In genomic region chr6:30101423-30101938, GRCh38 we compare ENCODE assay signal across 8 cellular contexts. TPM values are rescaled to one million over a fixed set of nuclear protein-coding genes. Genes with fewer than 3 reads are reported as not detected.
DNase-seq lines count a peak whose midpoint lies in the region; ATAC-seq and TF ChIP-seq lines count a peak whose summit lies in the region.

No MANE protein-coding gene starts in this region.

- H3K4me1 ChIP-seq in ES-I3 (ENCODE audit: insufficient read depth, low read length) (0 out of 2 replicates have a peak, but pooled peaks cover 5% of the 10 kb centered on the region), RWPE2 (ENCODE audit: insufficient read depth, poor library complexity, severe bottlenecking) (peaks cover 12% of the 10 kb centered on the region)

- H3K4me3 ChIP-seq in RWPE2 (ENCODE audit: severe bottlenecking) = peak overlapping the region; percentile 23
- H3K4me3 ChIP-seq in epithelial cell of esophagus (ENCODE audit: low read length) = peak overlapping the region; percentile 56

- H3K4me3 Mint-ChIP-seq in natural killer cell treated with Interleukin-12 subunit alpha and Interleukin-12 subunit beta and Interleukin-15 and Interleukin-18, amount 100 ng/mL, for 72 hours = peak overlapping the region; percentile 79

- H3K9me3 ChIP-seq in ES-I3 (ENCODE audit: control insufficient read depth, insufficient read depth, low read length) (no peaks in the 10 kb centered on the region), RWPE2 (ENCODE audit: severe bottlenecking) (no peaks in the 10 kb centered on the region)

- H3K9ac ChIP-seq in ES-I3 (ENCODE audit: low read depth, low read length) = peak overlapping the region; percentile 40; the same call in 1 of the 2 replicates

- H3K27ac ChIP-seq in RWPE2 (ENCODE audit: poor library complexity, severe bottlenecking) = peak overlapping the region; percentile 40

- no peaks in the 10 kb centered on the region for H3K36me3 Mint-ChIP-seq in natural killer cell treated with Interleukin-12 subunit alpha and Interleukin-12 subunit beta and Interleukin-15 and Interleukin-18, amount 100 ng/mL, for 72 hours

- no peak overlapping the region for H3K27ac Mint-ChIP-seq in natural killer cell treated with Interleukin-12 subunit alpha and Interleukin-12 subunit beta and Interleukin-15 and Interleukin-18, amount 100 ng/mL, for 72 hours

- H3K36me3 ChIP-seq in ES-I3 (ENCODE audit: insufficient read depth, low read length) = no peaks in the 10 kb centered on the region
- H3K36me3 ChIP-seq in RWPE2 (ENCODE audit: low read depth) = no peaks in the 10 kb centered on the region

- peaks cover 51 to 56% of the 10 kb centered on the region in 2 donors for H3K27me3 Mint-ChIP-seq in natural killer cell treated with Interleukin-12 subunit alpha and Interleukin-12 subunit beta and Interleukin-15 and Interleukin-18, amount 100 ng/mL, for 72 hours

- no peaks in the 10 kb centered on the region for H3K9me3 Mint-ChIP-seq in natural killer cell treated with Interleukin-12 subunit alpha and Interleukin-12 subunit beta and Interleukin-15 and Interleukin-18, amount 100 ng/mL, for 72 hours

- TF ChIP-seq CTCF in RWPE2 (IDR thresholded peaks at IDR 0.05; ENCODE audit: poor library complexity, severe bottlenecking) (no peak), epithelial cell of esophagus (IDR thresholded peaks at IDR 0.05; ENCODE audit: insufficient read depth, low read depth, low read length, missing control alignments) (no peak)

- H3K4me1 Mint-ChIP-seq in natural killer cell treated with Interleukin-12 subunit alpha and Interleukin-12 subunit beta and Interleukin-15 and Interleukin-18, amount 100 ng/mL, for 72 hours (ENCODE audit: low read depth in 2 of 2) = peaks cover 31 to 33% of the 10 kb centered on the region in 2 donors

- peak; percentile 21 for ATAC-seq in RWPE2 (ENCODE audit: low read depth)
- no peak for ATAC-seq in natural killer cell treated with Interleukin-12 subunit alpha and Interleukin-12 subunit beta and Interleukin-15 and Interleukin-18, amount 100 ng/mL, for 72 hours
- no peak for ATAC-seq in HG02571 (IDR thresholded peaks at IDR 0.05; ENCODE audit: unreplicated experiment)
- ATAC-seq in HG02763 (IDR thresholded peaks at IDR 0.05; ENCODE audit: unreplicated experiment) = no peak

- DNase-seq in RWPE2 (ENCODE audit: low spot score) (no peak), epithelial cell of esophagus (ENCODE audit: low read depth) (peak; percentile 31), NCI-H524 treated with DMSO at 0.1 percent for 48 hours (lab: John Stamatoyannopoulos, UW) (no peak)
- no peak for DNase-seq in natural killer cell treated with Interleukin-12 subunit alpha and Interleukin-12 subunit beta and Interleukin-15 and Interleukin-18, amount 100 ng/mL, for 72 hours (ENCODE audit: low spot score)
- DNase-seq in NK-92 treated with Interleukin-12 subunit alpha and Interleukin-12 subunit beta, amount 100 ng/mL, for 24 hours (lab: John Stamatoyannopoulos, UW) = no peak

- H3K27me3 ChIP-seq in RWPE2 (ENCODE audit: insufficient read depth, poor library complexity, severe bottlenecking) = no peaks in the 10 kb centered on the region

RNA-seq across cellular contexts. Expression of gene TRIM31, which starts 11.4 kb away (rescaled TPM):
- not detected for total RNA-seq in natural killer cell treated with Interleukin-12 subunit alpha and Interleukin-12 subunit beta and Interleukin-15 and Interleukin-18, amount 100 ng/mL, for 72 hours

RNA-seq across cellular contexts. Expression of gene RNF39, which starts 25.9 kb away (rescaled TPM):
- total RNA-seq in natural killer cell treated with Interleukin-12 subunit alpha and Interleukin-12 subunit beta and Interleukin-15 and Interleukin-18, amount 100 ng/mL, for 72 hours = not detected

RNA-seq across cellular contexts. Expression of gene TRIM40, which starts 34.5 kb away (rescaled TPM):
- total RNA-seq in natural killer cell treated with Interleukin-12 subunit alpha and Interleukin-12 subunit beta and Interleukin-15 and Interleukin-18, amount 100 ng/mL, for 72 hours = not detected

RNA-seq across cellular contexts. Expression of gene PPP1R11, which starts 34.5 kb away (rescaled TPM):
- 10 to 100 TPM; 50.3 to 82.0 TPM for total RNA-seq in natural killer cell treated with Interleukin-12 subunit alpha and Interleukin-12 subunit beta and Interleukin-15 and Interleukin-18, amount 100 ng/mL, for 72 hours

RNA-seq across cellular contexts. Expression of gene POLR1H, which starts 40.4 kb away (rescaled TPM):
- total RNA-seq in natural killer cell treated with Interleukin-12 subunit alpha and Interleukin-12 subunit beta and Interleukin-15 and Interleukin-18, amount 100 ng/mL, for 72 hours = 10 to 100 TPM; 41.5 to 58.1 TPM
